In genomic region chr12:56151672-56152131, GRCh38 we compare ENCODE assay signal across 7 cellular contexts. TPM values are rescaled to one million over a fixed set of nuclear protein-coding genes. Genes with fewer than 3 reads are reported as not detected.
DNase-seq lines count a peak whose midpoint lies in the region; ATAC-seq lines count a peak whose summit lies in the region.

No MANE protein-coding gene starts in this region.

- no peaks in the 10 kb centered on the region for H3K27me3 ChIP-seq in effector memory CD4-positive, alpha-beta T cell (replicated peaks; ENCODE audit: control insufficient read depth, insufficient read depth, low read length, poor library complexity, severe bottlenecking)
- H3K27me3 ChIP-seq in stomach smooth muscle (ENCODE audit: control insufficient read depth in 1 of 2, insufficient read depth in 2 of 2, low read length in 2 of 2), result no peaks in the 10 kb centered on the region

- peak overlapping the region; percentile 88 for H3K27ac ChIP-seq in effector memory CD4-positive, alpha-beta T cell (ENCODE audit: insufficient read depth, low read length, poor library complexity, severe bottlenecking)
- peak overlapping the region; percentile 85 for H3K27ac ChIP-seq in stomach smooth muscle (ENCODE audit: low read length)

- H3K27me3 Mint-ChIP-seq in naive B cell, result no peaks in the 10 kb centered on the region

- peak overlapping the region; percentile 88 to 97 (median 96) for H3K27ac Mint-ChIP-seq in naive B cell

- H3K4me1 Mint-ChIP-seq in naive B cell, result peaks cover 18 to 42% (median 28%) of the 10 kb centered on the region in 3 donors

- ATAC-seq in GM18511 (IDR thresholded peaks at IDR 0.05; ENCODE audit: unreplicated experiment), result peak; percentile 55
- peak; percentile 28 for ATAC-seq in HG02840 (IDR thresholded peaks at IDR 0.05; ENCODE audit: low FRiP score, unreplicated experiment)
- ATAC-seq in naive B cell (ENCODE audit: low read depth in 2 of 2), result peak; percentile 66 to 74

- H3K4me3 ChIP-seq in effector memory CD4-positive, alpha-beta T cell (ENCODE audit: insufficient read depth, low read depth, low read length, poor library complexity, severe bottlenecking), result peak overlapping the region; percentile 55
- H3K4me3 ChIP-seq in stomach smooth muscle (ENCODE audit: low read length in 2 of 2), result peak overlapping the region; percentile 74 to 80

- H3K9ac ChIP-seq in stomach smooth muscle (ENCODE audit: low read length in 2 of 2), result peak overlapping the region; percentile 71 to 78

- H3K36me3 Mint-ChIP-seq in naive B cell, result no peaks in the 10 kb centered on the region

- no peaks in the 10 kb centered on the region for H3K36me3 ChIP-seq in effector memory CD4-positive, alpha-beta T cell (ENCODE audit: control insufficient read depth, insufficient read depth, low read length)
- H3K36me3 ChIP-seq in stomach smooth muscle (ENCODE audit: control insufficient read depth in 2 of 2, insufficient read depth in 2 of 2, low read length in 2 of 2), result no peaks in the 10 kb centered on the region

- H3K4me3 Mint-ChIP-seq in naive B cell, result peak overlapping the region; percentile 85 to 97 (median 94)

- H3K9me3 Mint-ChIP-seq in naive B cell, result no peaks in the 10 kb centered on the region

- peaks cover 21% of the 10 kb centered on the region for H3K4me1 ChIP-seq in effector memory CD4-positive, alpha-beta T cell (ENCODE audit: control insufficient read depth, insufficient read depth, low read length, poor library complexity, severe bottlenecking)
- H3K4me1 ChIP-seq in stomach smooth muscle (ENCODE audit: control insufficient read depth, insufficient read depth, low read length), result peaks cover 22% of the 10 kb centered on the region

- no peaks in the 10 kb centered on the region for H3K9me3 ChIP-seq in effector memory CD4-positive, alpha-beta T cell (ENCODE audit: control insufficient read depth, low read length)
- H3K9me3 ChIP-seq in stomach smooth muscle (ENCODE audit: control insufficient read depth in 2 of 2, low read length in 2 of 2), result no peaks in the 10 kb centered on the region

- DNase-seq in NCI-H2171 treated with DMSO at 0.1 percent for 48 hours (lab: John Stamatoyannopoulos, UW), result peak; percentile 73
- DNase-seq in activated CD4-positive, alpha-beta T cell treated with anti-CD3 and anti-CD28 coated beads, Interleukin-2, amount 50 U/mL, for 4 hours, result peak; percentile 63 to 65
- peak; percentile 26 to 52 (median 47) for DNase-seq in effector memory CD4-positive, alpha-beta T cell
- peak; percentile 35 for DNase-seq in naive B cell

RNA-seq across cellular contexts. Expression of gene MYL6B, which starts 0.7 kb away (rescaled TPM):
- polyA plus RNA-seq in naive B cell (ENCODE audit: low read depth in 6 of 6), result 10 to 100 TPM; 14.2 to 35.1 (median 20.2) TPM

RNA-seq across cellular contexts. Expression of gene MYL6, which starts 6.5 kb away (rescaled TPM):
- polyA plus RNA-seq in naive B cell (ENCODE audit: low read depth in 6 of 6), result 1,000 to 10,000 TPM; 1,680 to 2,679 (median 1,914) TPM

RNA-seq across cellular contexts. Expression of gene ESYT1, which starts 23.6 kb away (rescaled TPM):
- 100 to 1,000 TPM; 145 to 293 (median 196) TPM for polyA plus RNA-seq in naive B cell (ENCODE audit: low read depth in 6 of 6)

RNA-seq across cellular contexts. Expression of gene ZC3H10, which starts 33.6 kb away (rescaled TPM):
- polyA plus RNA-seq in naive B cell (ENCODE audit: low read depth in 6 of 6), result 1 to 10 TPM; 1.0 to 7.8 (median 3.4) TPM

RNA-seq across cellular contexts. Expression of gene RPL41, which starts 35.3 kb away (rescaled TPM):
- 1,000 to 10,000 TPM; 5,503 to 9,903 (median 8,851) TPM for polyA plus RNA-seq in naive B cell (ENCODE audit: low read depth in 6 of 6)

Comparison
In these comparisons a context has a peak if more than half of its experiments do, and no peak if none do; other contexts are left out.
1. Peak in every context shown above with its lines: DNase-seq, ATAC-seq, H3K4me3 ChIP-seq and H3K27ac ChIP-seq.